Comparison of ENCODE assay signal across 24 cellular contexts in genomic region chr2:98924038-98924437, GRCh38.
"Had no signal": no experiment of that assay in that cellular context is flagged by ENCODE, and none has a peak within 500 bp of the region (broad histone marks: within the 10 kb centered on the region; RNA-seq: fewer than 3 reads in every experiment).

No MANE protein-coding gene starts in this region.

- H3K4me2 ChIP-seq: hepatocyte had no signal

- H3K4me1 ChIP-seq: parathyroid adenoma, psoas muscle, spleen, testis, tibial nerve had no signal

- H3K4me3 ChIP-seq: hepatocyte, lung, psoas muscle, spleen, testis, tibial nerve had no signal

- H3K27me3 ChIP-seq: foreskin keratinocyte, testis, tibial nerve had no signal

- H2AFZ ChIP-seq: hepatocyte, parathyroid adenoma had no signal

- FAIRE-seq: colon, endothelial cell of umbilical vein had no signal

- H3K9ac ChIP-seq: parathyroid adenoma had no signal

- H3K36me3 Mint-ChIP-seq: naive B cell; stimulated activated naive B cell treated with anti-CD40 and anti-IgM and Interleukin-4, amounts not matched to agents 10 μg/mL and 1 μg/mL and 100 μg/mL, for 72 hours had no signal

- H3K36me3 ChIP-seq: spleen, tibial nerve had no signal

- H3K9me3 ChIP-seq: testis had no signal

- ATAC-seq: foreskin keratinocyte; left colon; left ventricle myocardium superior; sciatic nerve; stimulated activated naive B cell treated with anti-CD40 and anti-IgM and Interleukin-4, amounts not matched to agents 10 μg/mL and 1 μg/mL and 100 μg/mL, for 72 hours; stimulated activated naive CD8-positive, alpha-beta T cell treated with anti-CD3 and anti-CD28 coated beads, Interleukin-15, amount 100 ng/mL, for 72 hours had no signal

- H3K4me3 Mint-ChIP-seq: naive B cell; nephron; stimulated activated naive B cell treated with anti-CD40 and anti-IgM and Interleukin-4, amounts not matched to agents 10 μg/mL and 1 μg/mL and 100 μg/mL, for 72 hours; stimulated activated naive CD8-positive, alpha-beta T cell treated with anti-CD3 and anti-CD28 coated beads, Interleukin-15, amount 100 ng/mL, for 72 hours had no signal

- H3K4me1 Mint-ChIP-seq: naive B cell; nephron; stimulated activated naive B cell treated with anti-CD40 and anti-IgM and Interleukin-4, amounts not matched to agents 10 μg/mL and 1 μg/mL and 100 μg/mL, for 72 hours; stimulated activated naive CD8-positive, alpha-beta T cell treated with anti-CD3 and anti-CD28 coated beads, Interleukin-15, amount 100 ng/mL, for 72 hours had no signal

- DNase-seq: dermis blood vessel endothelial cell; foreskin keratinocyte; left colon; left ventricle myocardium superior; mesendoderm; naive B cell; occipital lobe; psoas muscle; retina; spleen; stimulated activated CD4-positive, alpha-beta T cell treated with anti-CD3 and anti-CD28 coated beads, Interleukin-15, amount 100 ng/mL, for 24 hours; stimulated activated CD4-positive, alpha-beta T cell treated with anti-CD3 and anti-CD28 coated beads, Interleukin-1b, Interleukin-23, amount 100 ng/mL, for 48 hours; stimulated activated CD4-positive, alpha-beta T cell treated with anti-CD3 and anti-CD28 coated beads, Interleukin-4, amount 100 ng/mL, for 24 hours; stimulated activated naive B cell treated with anti-CD40 and anti-IgM and Interleukin-4, amounts not matched to agents 10 μg/mL and 1 μg/mL and 100 μg/mL, for 72 hours; stimulated activated naive CD8-positive, alpha-beta T cell treated with anti-CD3 and anti-CD28 coated beads, Interleukin-15, amount 100 ng/mL, for 72 hours; testis had no signal

- H3K9me3 Mint-ChIP-seq: nephron; stimulated activated naive CD8-positive, alpha-beta T cell treated with anti-CD3 and anti-CD28 coated beads, Interleukin-15, amount 100 ng/mL, for 72 hours had no signal

- H3K79me2 ChIP-seq: hepatocyte, parathyroid adenoma had no signal

- H3K27ac Mint-ChIP-seq: naive B cell; nephron; stimulated activated naive B cell treated with anti-CD40 and anti-IgM and Interleukin-4, amounts not matched to agents 10 μg/mL and 1 μg/mL and 100 μg/mL, for 72 hours; stimulated activated naive CD8-positive, alpha-beta T cell treated with anti-CD3 and anti-CD28 coated beads, Interleukin-15, amount 100 ng/mL, for 72 hours had no signal

- H3K27ac ChIP-seq: foreskin keratinocyte, hepatocyte, parathyroid adenoma, psoas muscle, spleen, testis, tibial nerve had no signal
